Comparison of ENCODE assay signal across 11 cellular contexts in the genomic region with DNA sequence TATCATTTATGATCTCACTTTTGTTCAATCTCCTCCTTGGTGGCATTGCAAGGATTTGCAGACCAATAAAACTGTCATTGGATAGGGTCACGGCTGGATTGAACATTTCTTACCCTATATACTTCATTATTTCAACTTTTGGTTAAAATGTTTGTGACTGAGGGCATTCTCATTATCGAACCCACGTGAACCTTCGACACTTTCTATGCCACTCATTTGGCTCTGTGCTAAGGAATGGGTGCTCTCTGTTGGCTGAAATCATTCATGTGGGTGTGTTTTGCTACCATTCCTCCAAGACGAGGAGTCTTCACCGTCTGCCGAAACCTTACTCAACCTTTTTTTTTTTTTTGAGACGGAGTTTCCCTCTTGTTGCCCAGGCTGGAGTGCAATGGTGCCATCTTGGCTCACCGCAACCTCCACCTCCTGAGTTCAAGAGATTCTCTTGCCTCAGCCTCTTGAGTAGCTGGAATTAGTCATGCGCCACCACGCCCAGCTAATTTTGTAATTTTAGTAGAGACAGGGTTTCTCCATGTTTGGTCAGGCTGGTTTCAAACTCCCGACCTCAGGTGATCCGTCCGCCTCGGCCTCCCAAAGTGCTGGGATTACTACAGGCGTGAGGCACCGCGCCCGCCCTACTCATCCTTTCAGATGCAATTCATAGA.
DNase-seq lines count a peak whose midpoint lies in the region; ATAC-seq and TF ChIP-seq lines count a peak whose summit lies in the region.
"Had no signal": no experiment of that assay in that cellular context is flagged by ENCODE, and none has a peak within 500 bp of the region (broad histone marks: within the 10 kb centered on the region; RNA-seq: fewer than 3 reads in every experiment).

No MANE protein-coding gene starts in this region.

- ATAC-seq in T-helper 17 cell = no peak
- no peak for ATAC-seq in stimulated activated effector memory CD8-positive, alpha-beta T cell treated with anti-CD3 and anti-CD28 coated beads, Interleukin-12 subunit alpha, Interleukin-12 subunit beta, amount 100 ng/mL, for 72 hours

- no peaks in the 10 kb centered on the region for H3K4me1 Mint-ChIP-seq in activated CD4-positive, alpha-beta T cell treated with anti-CD3 and anti-CD28 coated beads, Interleukin-2, amount 10 ng/mL, durations not matched to agents 7 days and 5 days
- H3K4me1 Mint-ChIP-seq in T-helper 17 cell = peaks cover 7% of the 10 kb centered on the region
- no peaks in the 10 kb centered on the region for H3K4me1 Mint-ChIP-seq in stimulated activated effector memory CD8-positive, alpha-beta T cell treated with anti-CD3 and anti-CD28 coated beads, Interleukin-12 subunit alpha, Interleukin-12 subunit beta, amount 100 ng/mL, for 72 hours
- H3K4me1 Mint-ChIP-seq in T-helper 2 cell treated with Interferon-gamma antibody and Interleukin-4, amounts not matched to agents 5 μg/mL and 100 μg/mL, for 36 hours (ENCODE audit: low read depth) = no peaks in the 10 kb centered on the region

- H3K27ac Mint-ChIP-seq in activated CD4-positive, alpha-beta T cell treated with anti-CD3 and anti-CD28 coated beads, Interleukin-2, amount 10 ng/mL, durations not matched to agents 7 days and 5 days = no peak overlapping the region
- H3K27ac Mint-ChIP-seq in T-helper 17 cell = peak overlapping the region; percentile 3
- peak overlapping the region; percentile 62 for H3K27ac Mint-ChIP-seq in stimulated activated effector memory CD8-positive, alpha-beta T cell treated with anti-CD3 and anti-CD28 coated beads, Interleukin-12 subunit alpha, Interleukin-12 subunit beta, amount 100 ng/mL, for 72 hours
- H3K27ac Mint-ChIP-seq in T-helper 2 cell treated with Interferon-gamma antibody and Interleukin-4, amounts not matched to agents 5 μg/mL and 100 μg/mL, for 36 hours = no peak overlapping the region

- H3K4me3 Mint-ChIP-seq in activated CD4-positive, alpha-beta T cell treated with anti-CD3 and anti-CD28 coated beads, Interleukin-2, amount 10 ng/mL, durations not matched to agents 7 days and 5 days = no peak overlapping the region
- H3K4me3 Mint-ChIP-seq in T-helper 17 cell = peak overlapping the region; percentile 42
- no peak overlapping the region for H3K4me3 Mint-ChIP-seq in stimulated activated effector memory CD8-positive, alpha-beta T cell treated with anti-CD3 and anti-CD28 coated beads, Interleukin-12 subunit alpha, Interleukin-12 subunit beta, amount 100 ng/mL, for 72 hours
- no peak overlapping the region for H3K4me3 Mint-ChIP-seq in T-helper 2 cell treated with Interferon-gamma antibody and Interleukin-4, amounts not matched to agents 5 μg/mL and 100 μg/mL, for 36 hours

- POLR2A ChIA-PET in activated CD4-positive, alpha-beta T cell treated with anti-CD3 and anti-CD28 coated beads, Interleukin-2, amount 10 ng/mL, durations not matched to agents 7 days and 5 days (lab: Charles Lee) = no interaction called here

- H3K27me3 Mint-ChIP-seq in activated CD4-positive, alpha-beta T cell treated with anti-CD3 and anti-CD28 coated beads, Interleukin-2, amount 10 ng/mL, durations not matched to agents 7 days and 5 days = peaks cover 6% of the 10 kb centered on the region
- no peaks in the 10 kb centered on the region for H3K27me3 Mint-ChIP-seq in T-helper 17 cell
- H3K27me3 Mint-ChIP-seq in T-helper 2 cell treated with Interferon-gamma antibody and Interleukin-4, amounts not matched to agents 5 μg/mL and 100 μg/mL, for 36 hours (ENCODE audit: low read depth) = no peaks in the 10 kb centered on the region

- H3K9me3 ChIP-seq in T-helper 17 cell (ENCODE audit: control insufficient read depth, low read length, poor library complexity, severe bottlenecking) = no peaks in the 10 kb centered on the region

- H3K9me3 Mint-ChIP-seq in activated CD4-positive, alpha-beta T cell treated with anti-CD3 and anti-CD28 coated beads, Interleukin-2, amount 10 ng/mL, durations not matched to agents 7 days and 5 days = no peaks in the 10 kb centered on the region
- H3K9me3 Mint-ChIP-seq in stimulated activated effector memory CD8-positive, alpha-beta T cell treated with anti-CD3 and anti-CD28 coated beads, Interleukin-12 subunit alpha, Interleukin-12 subunit beta, amount 100 ng/mL, for 72 hours = no peaks in the 10 kb centered on the region
- H3K9me3 Mint-ChIP-seq in T-helper 2 cell treated with Interferon-gamma antibody and Interleukin-4, amounts not matched to agents 5 μg/mL and 100 μg/mL, for 36 hours = no peaks in the 10 kb centered on the region

- CTCF ChIA-PET in activated CD4-positive, alpha-beta T cell treated with anti-CD3 and anti-CD28 coated beads, Interleukin-2, amount 10 ng/mL, durations not matched to agents 7 days and 5 days (lab: Charles Lee) = no interaction called here

- peaks cover 7% of the 10 kb centered on the region for H3K36me3 Mint-ChIP-seq in activated CD4-positive, alpha-beta T cell treated with anti-CD3 and anti-CD28 coated beads, Interleukin-2, amount 10 ng/mL, durations not matched to agents 7 days and 5 days (ENCODE audit: low read depth)
- H3K36me3 Mint-ChIP-seq in T-helper 17 cell (ENCODE audit: low read depth) = no peaks in the 10 kb centered on the region
- H3K36me3 Mint-ChIP-seq in stimulated activated effector memory CD8-positive, alpha-beta T cell treated with anti-CD3 and anti-CD28 coated beads, Interleukin-12 subunit alpha, Interleukin-12 subunit beta, amount 100 ng/mL, for 72 hours = peaks cover 16% of the 10 kb centered on the region
- peaks cover 10% of the 10 kb centered on the region for H3K36me3 Mint-ChIP-seq in T-helper 2 cell treated with Interferon-gamma antibody and Interleukin-4, amounts not matched to agents 5 μg/mL and 100 μg/mL, for 36 hours (ENCODE audit: low read depth)

- peak; percentile 23 for DNase-seq in activated CD4-positive, alpha-beta T cell treated with anti-CD3 and anti-CD28 coated beads for 48 hours
- no peak for DNase-seq in activated CD4-positive, alpha-beta T cell treated with anti-CD3 and anti-CD28 coated beads, Interleukin-2, amount 10 ng/mL, durations not matched to agents 7 days and 5 days
- DNase-seq in T-helper 17 cell (no peak), fibroblast of villous mesenchyme (ENCODE audit: low read depth) (peak; percentile 49), C1 segment of cervical spinal cord (lab: John Stamatoyannopoulos, UW) (no peak), NCI-H510A treated with DMSO at 0.1 percent for 48 hours (lab: John Stamatoyannopoulos, UW) (no peak)
- peak in 1 of 2 donors; percentile 46 for DNase-seq in stimulated activated effector memory CD8-positive, alpha-beta T cell treated with anti-CD3 and anti-CD28 coated beads, Interleukin-12 subunit alpha, Interleukin-12 subunit beta, amount 100 ng/mL, for 72 hours (ENCODE audit: low spot score in 2 of 2)
- DNase-seq in T-helper 2 cell treated with Interferon-gamma antibody and Interleukin-4, amounts not matched to agents 5 μg/mL and 100 μg/mL, for 36 hours (ENCODE audit: low spot score) = no peak
- DNase-seq: amniotic stem cell, DND-41, NCI-H82 had no signal

- no peak for TF ChIP-seq CTCF in fibroblast of villous mesenchyme (IDR thresholded peaks at IDR 0.05; ENCODE audit: insufficient read depth, low read depth, low read length)

- H3K4me3 ChIP-seq in fibroblast of villous mesenchyme (ENCODE audit: low read depth, low read length) = no peak overlapping the region

Comparison
In these comparisons a context has a peak if more than half of its experiments do, and no peak if none do; other contexts are left out.
1. DNase-seq: peak in activated CD4-positive, alpha-beta T cell treated with anti-CD3 and anti-CD28 coated beads for 48 hours (single experiment) and fibroblast of villous mesenchyme (single experiment); none in activated CD4-positive, alpha-beta T cell treated with anti-CD3 and anti-CD28 coated beads, Interleukin-2, amount 10 ng/mL, durations not matched to agents 7 days and 5 days (single experiment), T-helper 17 cell (0 of 3), C1 segment of cervical spinal cord (0 of 14), NCI-H510A treated with DMSO at 0.1 percent for 48 hours (single experiment) and T-helper 2 cell treated with Interferon-gamma antibody and Interleukin-4, amounts not matched to agents 5 μg/mL and 100 μg/mL, for 36 hours (single experiment).
2. H3K27ac Mint-ChIP-seq: peak in T-helper 17 cell (single experiment) and stimulated activated effector memory CD8-positive, alpha-beta T cell treated with anti-CD3 and anti-CD28 coated beads, Interleukin-12 subunit alpha, Interleukin-12 subunit beta, amount 100 ng/mL, for 72 hours (single experiment); none in activated CD4-positive, alpha-beta T cell treated with anti-CD3 and anti-CD28 coated beads, Interleukin-2, amount 10 ng/mL, durations not matched to agents 7 days and 5 days (single experiment) and T-helper 2 cell treated with Interferon-gamma antibody and Interleukin-4, amounts not matched to agents 5 μg/mL and 100 μg/mL, for 36 hours (single experiment).